ENCODE assay signal across 12 cellular contexts in genomic region chr4:24753519-24753918, GRCh38. TPM values are rescaled to one million over a fixed set of nuclear protein-coding genes. Genes with fewer than 3 reads are reported as not detected.
DNase-seq lines count a peak whose midpoint lies in the region; ATAC-seq and TF ChIP-seq lines count a peak whose summit lies in the region.
"Had no signal": no experiment of that assay in that cellular context is flagged by ENCODE, and none has a peak within 500 bp of the region (broad histone marks: within the 10 kb centered on the region; RNA-seq: fewer than 3 reads in every experiment).

No MANE protein-coding gene starts in this region.

- H3K9me2 ChIP-seq in PC-9 (ENCODE audit: insufficient read depth), result no peaks in the 10 kb centered on the region

- peaks cover 27% of the 10 kb centered on the region for H3K9me3 ChIP-seq in PC-9 (ENCODE audit: insufficient read depth, low read depth)

- H3K79me2 ChIP-seq in PC-9 (ENCODE audit: low read depth), result no peaks in the 10 kb centered on the region

- H3K36me3 ChIP-seq in PC-9 (ENCODE audit: low read depth), result no peaks in the 10 kb centered on the region

- no peak overlapping the region for H3K4me3 ChIP-seq in PC-9

- no peaks in the 10 kb centered on the region for H4K20me1 ChIP-seq in PC-9 (ENCODE audit: insufficient read depth)

- DNase-seq in PC-9 (peak; percentile 70 to 99), left colon (no peak), NCI-H774 (lab: John Stamatoyannopoulos, UW) (no peak), NCI-H2196 (lab: John Stamatoyannopoulos, UW; ENCODE audit: unreplicated experiment) (no peak), D341Med (ENCODE audit: low spot score) (no peak), HuH-7.5 (ENCODE audit: low spot score) (no peak)
- DNase-seq: cortex of kidney, NCI-H524 had no signal

- ATAC-seq in GM18861 (IDR thresholded peaks at IDR 0.05; ENCODE audit: unreplicated experiment) (peak; percentile 80), HG02884 (IDR thresholded peaks at IDR 0.05; ENCODE audit: unreplicated experiment) (peak; percentile 73), left colon (peak; percentile 23)
- ATAC-seq: natural killer cell treated with Interleukin-12 subunit alpha and Interleukin-12 subunit beta and Interleukin-15 and Interleukin-18, amount 100 ng/mL, for 72 hours had no signal

- H3K27ac ChIP-seq in PC-9, result peak overlapping the region; percentile 95

- peaks cover 18% of the 10 kb centered on the region for H3F3A ChIP-seq in PC-9 (ENCODE audit: insufficient read depth, low read depth)

- POLR2A ChIA-PET in PC-9 (lab: Charles Lee; ENCODE audit: unreplicated experiment), result no interaction called here

- CTCF ChIA-PET in PC-9 (lab: Charles Lee), result interaction anchor here (0.5 kb wide), 1 partner anchor 170 kb away, joined by 3 read pairs; no protein-coding TSS in a partner anchor

- no peak for TF ChIP-seq CTCF in PC-9 (conservative IDR thresholded peaks at IDR 0.05)

- no TSS peak for BruUV-seq in PC-9 (replicated peaks; lab: Mats Ljungman, UMichigan)

- H3K4me1 ChIP-seq in PC-9 (replicated peaks; ENCODE audit: insufficient read depth), result peaks cover 24% of the 10 kb centered on the region

- no peaks in the 10 kb centered on the region for H3K27me3 ChIP-seq in PC-9 (ENCODE audit: insufficient read depth, low read depth)

- no peak overlapping the region for H2AFZ ChIP-seq in PC-9

- H3K4me2 ChIP-seq in PC-9, result 0 out of 2 replicates have a peak overlapping the region, but pooled peaks have one; percentile 50

- intact Hi-C loops in PC-9 (cut with micrococcal nuclease; ENCODE audit: unreplicated experiment) (loop anchor here (1.0 kb wide), 2 partner anchors 10 to 95 kb away; no protein-coding TSS in a partner anchor), left colon (cut with DNase I, micrococcal nuclease) (no loop called here)

RNA-seq across cellular contexts. Expression of gene SOD3, which starts 41.9 kb away (rescaled TPM):
- total RNA-seq in PC-9 (2021) (6.3 and 7.6 TPM in 2 replicates), left colon (10 to 100 TPM; 28.2 to 40.9 TPM)
- total RNA-seq: G401; natural killer cell treated with Interleukin-12 subunit alpha and Interleukin-12 subunit beta and Interleukin-15 and Interleukin-18, amount 100 ng/mL, for 72 hours had no signal

Comparison
In these comparisons a context has a peak if more than half of its experiments do, and no peak if none do; other contexts are left out.
1. ATAC-seq: peak in every context shown above with its lines; median percentile 80 in GM18861; 73 in HG02884; 23 in left colon.
2. DNase-seq: peak in PC-9 (2 of 2); none in left colon (0 of 2), NCI-H774 (single experiment), NCI-H2196 (single experiment), D341Med (single experiment) and HuH-7.5 (single experiment).